Comparison of ENCODE assay signal across 11 cellular contexts in the genomic region with DNA sequence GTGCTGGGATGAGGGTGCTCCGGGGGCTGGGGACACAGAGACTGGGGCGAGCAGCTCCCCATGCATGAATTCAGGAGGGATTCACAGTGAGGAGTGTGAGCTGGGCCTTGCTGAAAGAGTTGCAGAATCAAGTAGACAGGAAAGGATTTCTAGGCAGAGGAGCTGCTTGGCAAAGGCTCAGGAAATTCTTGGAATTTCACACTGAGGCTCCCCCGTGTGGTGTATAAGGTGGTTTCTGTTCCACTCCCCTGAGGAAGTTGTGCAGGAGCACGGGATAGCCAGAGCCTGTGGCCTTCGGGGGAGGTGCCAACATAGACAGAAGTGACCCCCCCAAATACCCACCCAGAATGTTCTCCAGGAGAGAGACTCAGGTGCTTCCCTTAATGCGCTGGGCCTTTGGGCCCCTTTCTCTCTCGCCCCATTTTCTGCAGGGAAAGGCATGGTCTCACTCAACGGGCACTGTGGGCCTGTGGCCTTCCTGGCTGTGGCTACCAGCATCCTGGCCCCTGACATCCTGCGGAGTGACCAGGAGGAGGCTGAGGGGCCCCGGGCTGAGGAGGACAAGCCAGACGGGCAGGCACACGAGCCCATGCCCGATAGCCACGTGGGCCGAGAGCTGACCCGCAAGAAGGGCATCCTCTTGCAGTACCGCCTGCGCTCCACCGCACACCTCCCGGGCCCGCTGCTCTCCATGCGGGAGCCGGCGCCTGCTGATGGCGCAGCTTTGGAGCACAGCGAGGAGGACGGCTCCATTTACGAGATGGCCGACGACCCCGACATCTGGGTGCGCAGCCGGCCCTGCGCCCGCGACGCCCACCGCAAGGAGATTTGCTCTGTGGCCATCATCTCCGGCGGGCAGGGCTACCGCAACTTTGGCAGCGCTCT. TPM values are rescaled to one million over a fixed set of nuclear protein-coding genes. Genes with fewer than 3 reads are reported as not detected.
DNase-seq lines count a peak whose midpoint lies in the region; ATAC-seq, FAIRE-seq and TF ChIP-seq lines count a peak whose summit lies in the region.
"Had no signal": no experiment of that assay in that cellular context is flagged by ENCODE, and none has a peak within 500 bp of the region (broad histone marks: within the 10 kb centered on the region; RNA-seq: fewer than 3 reads in every experiment).

No MANE protein-coding gene starts in this region.

- DNase-seq in NCI-H524 (lab: John Stamatoyannopoulos, UW) (peak; percentile 10 to 69), NCI-H524 treated with DMSO at 0.1 percent for 48 hours (lab: John Stamatoyannopoulos, UW) (no peak), breast epithelium (ENCODE audit: low spot score in 2 of 2) (peak in 1 of 2 donors; percentile 29), kidney (no peak), urothelium cell line (ENCODE audit: low spot score) (peak; percentile 68), HUDEP-2 (lab: John Stamatoyannopoulos, UW; ENCODE audit: unreplicated experiment in 76 of 76) (no peak)
- DNase-seq in activated CD4-positive, CD25-positive, alpha-beta regulatory T cell (lab: John Stamatoyannopoulos, UW) = no peak
- DNase-seq: stimulated activated naive CD4-positive, alpha-beta T cell had no signal

- H3K9ac ChIP-seq in kidney (ENCODE audit: low read length in 2 of 2) = no peak overlapping the region

- H3K36me3 ChIP-seq in breast epithelium (no peaks in the 10 kb centered on the region), kidney (ENCODE audit: control insufficient read depth in 1 of 2, insufficient read depth in 2 of 2, low read length in 2 of 2) (peaks cover 11 to 17% of the 10 kb centered on the region in 2 donors)

- H3K9me3 ChIP-seq in breast epithelium (no peaks in the 10 kb centered on the region), kidney (ENCODE audit: control insufficient read depth in 1 of 2, low read length in 2 of 2) (no peaks in the 10 kb centered on the region)

- no peak for FAIRE-seq in kidney (lab: Jason Lieb, UNC)
- FAIRE-seq in urothelium cell line (lab: Jason Lieb, UNC) = no peak

- H3K27me3 ChIP-seq in breast epithelium = no peaks in the 10 kb centered on the region

- ATAC-seq in GM21825 (IDR thresholded peaks at IDR 0.05; ENCODE audit: unreplicated experiment) = no peak

- intact Hi-C loops in breast epithelium (cut with DNase I; ENCODE audit: low total_unique reads) (loop anchor here (10.0 kb wide), 1 partner anchor 1158 kb away; a partner anchor contains a TSS), kidney (cut with DNase I) (no loop called here)

- H3K27ac ChIP-seq in breast epithelium (no peak overlapping the region), kidney (ENCODE audit: low read depth in 2 of 2, low read length in 2 of 2) (no peak overlapping the region)
- H3K27ac ChIP-seq: C4-2B had no signal

- no peak overlapping the region for H3K4me3 ChIP-seq in breast epithelium
- H3K4me3 ChIP-seq in kidney (ENCODE audit: low read length in 2 of 2) = no peak overlapping the region

- no peak for TF ChIP-seq POLR2A in breast epithelium (IDR thresholded peaks at IDR 0.05)

- TF ChIP-seq CTCF in breast epithelium (IDR thresholded peaks at IDR 0.05) (peak in 2 of 3 donors; percentile 32 to 54), kidney (IDR thresholded peaks at IDR 0.05; ENCODE audit: borderline replicate concordance, extremely low read depth, insufficient read depth) (peak; percentile 41)

- H3K4me1 ChIP-seq in breast epithelium (no peaks in the 10 kb centered on the region), kidney (ENCODE audit: control insufficient read depth in 1 of 2, insufficient read depth in 1 of 2, low read depth in 1 of 2, low read length in 2 of 2) (no peaks in the 10 kb centered on the region)

RNA-seq across cellular contexts. Expression of a gene that starts 58.5 kb away (rescaled TPM):
- not detected for total RNA-seq in breast epithelium
- not detected for total RNA-seq in kidney
- not detected for polyA plus RNA-seq in kidney (ENCODE audit: insufficient read depth, low read depth, low replicate concordance)
- total RNA-seq: T-helper 2 cell treated with Interferon-gamma antibody and Interleukin-4, amounts not matched to agents 100 ng/mL and 5 ng/mL, for 36 hours had no signal

Comparison
In these comparisons a context has a peak if more than half of its experiments do, and no peak if none do; other contexts are left out.
1. DNase-seq: peak in NCI-H524 (2 of 2) and urothelium cell line (single experiment); none in NCI-H524 treated with DMSO at 0.1 percent for 48 hours (single experiment), kidney (single experiment), HUDEP-2 (0 of 76) and activated CD4-positive, CD25-positive, alpha-beta regulatory T cell (0 of 4).